ENCODE assay signal across 16 cellular contexts in genomic region chr7:147298611-147299043, GRCh38.
DNase-seq lines count a peak whose midpoint lies in the region; FAIRE-seq and TF ChIP-seq lines count a peak whose summit lies in the region.
"Had no signal": no experiment of that assay in that cellular context is flagged by ENCODE, and none has a peak within 500 bp of the region (broad histone marks: within the 10 kb centered on the region; RNA-seq: fewer than 3 reads in every experiment).

No MANE protein-coding gene starts in this region.

- H3K36me3 ChIP-seq in small intestine (ENCODE audit: control insufficient read depth in 2 of 2, insufficient read depth in 2 of 2, low read length in 2 of 2), result no peaks in the 10 kb centered on the region

- TF ChIP-seq CTCF in retinal pigment epithelial cell (conservative IDR thresholded peaks at IDR 0.05; ENCODE audit: low read depth, low read length), result no peak

- H3K4me3 ChIP-seq in retinal pigment epithelial cell (ENCODE audit: low read length), result no peak overlapping the region
- no peak overlapping the region for H3K4me3 ChIP-seq in small intestine (ENCODE audit: low read depth in 1 of 2, low read length in 2 of 2)

- no peak overlapping the region for H3K27ac ChIP-seq in small intestine (ENCODE audit: low read depth in 1 of 2, low read length in 1 of 2)

- no peaks in the 10 kb centered on the region for H3K4me1 ChIP-seq in small intestine (ENCODE audit: control insufficient read depth in 2 of 2, insufficient read depth in 1 of 2, low read depth in 1 of 2, low read length in 1 of 2)
- H3K4me1 ChIP-seq: Caco-2 had no signal

- no peaks in the 10 kb centered on the region for H3K9me3 ChIP-seq in small intestine (ENCODE audit: control insufficient read depth, low read depth)
- H3K9me3 ChIP-seq: Caco-2 had no signal

- 35 to 62% (median 47%) methylated on average over 1 of the region's 1 CpG for WGBS in small intestine, 3 donors

- no peaks in the 10 kb centered on the region for H3K27me3 ChIP-seq in small intestine (ENCODE audit: control insufficient read depth in 2 of 2, insufficient read depth in 2 of 2, low read length in 2 of 2)

- peak; percentile 20 for DNase-seq in NCI-H2171 treated with DMSO at 0.1 percent for 48 hours (lab: John Stamatoyannopoulos, UW)
- no peak for DNase-seq in NCI-H2171 (lab: John Stamatoyannopoulos, UW)
- peak; percentile 67 for DNase-seq in NCI-H2107 treated with DMSO at 0.1 percent for 48 hours (lab: John Stamatoyannopoulos, UW; ENCODE audit: unreplicated experiment)
- peak; percentile 19 for DNase-seq in amniotic stem cell (lab: John Stamatoyannopoulos, UW)
- DNase-seq in retinal pigment epithelial cell (ENCODE audit: low read depth), result peak; percentile 21
- DNase-seq in stimulated activated CD8-positive, alpha-beta memory T cell treated with anti-CD3 and anti-CD28 coated beads, Interleukin-4, amount 100 ng/mL, for 48 hours, result no peak
- DNase-seq in KG1 (lab: John Stamatoyannopoulos, UW), result no peak
- no peak for DNase-seq in small intestine
- DNase-seq: activated CD8-positive, alpha-beta T cell treated with anti-CD3 and anti-CD28 coated beads, Interleukin-2, amount 10 ng/mL, durations not matched to agents 7 days and 5 days; activated gamma-delta T cell; Caco-2; posterior cingulate gyrus had no signal

- FAIRE-seq in small intestine (lab: Jason Lieb, UNC), result no peak
- FAIRE-seq: bronchial epithelial cell, endometrium, H1, TTC549 had no signal

Comparison
In these comparisons a context has a peak if more than half of its experiments do, and no peak if none do; other contexts are left out.
1. DNase-seq: peak in NCI-H2171 treated with DMSO at 0.1 percent for 48 hours (single experiment), NCI-H2107 treated with DMSO at 0.1 percent for 48 hours (single experiment), amniotic stem cell (single experiment) and retinal pigment epithelial cell (single experiment); none in NCI-H2171 (single experiment), stimulated activated CD8-positive, alpha-beta memory T cell treated with anti-CD3 and anti-CD28 coated beads, Interleukin-4, amount 100 ng/mL, for 48 hours (single experiment), KG1 (single experiment) and small intestine (single experiment).